ENCODE assay signal across 29 cellular contexts in the genomic region with DNA sequence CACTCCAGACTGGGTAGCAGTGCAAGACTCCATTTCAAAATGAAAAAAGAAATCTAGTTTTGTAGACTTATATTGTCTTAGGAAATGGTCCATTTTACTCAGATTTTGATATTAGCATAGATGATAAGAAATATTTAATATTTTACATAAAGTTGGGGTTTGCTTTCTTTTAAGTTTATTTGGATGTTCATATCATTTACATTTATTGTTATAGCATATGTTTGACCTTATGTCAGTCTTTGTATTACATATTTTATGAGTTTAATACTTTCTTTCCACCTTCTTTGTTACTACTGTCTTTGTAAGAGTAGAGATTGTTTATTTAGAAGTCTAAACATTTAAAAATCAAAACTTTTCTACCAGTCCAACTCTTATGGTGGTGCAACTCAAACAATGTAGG.
"Had no signal": no experiment of that assay in that cellular context is flagged by ENCODE, and none has a peak within 500 bp of the region (broad histone marks: within the 10 kb centered on the region; RNA-seq: fewer than 3 reads in every experiment).

No MANE protein-coding gene starts in this region.

- DNase-seq: stimulated activated CD4-positive, alpha-beta T cell treated with anti-CD3 and anti-CD28 coated beads, Interleukin-2, amount 100 ng/mL, for 48 hours; stimulated activated CD4-positive, alpha-beta T cell treated with anti-CD3 and anti-CD28 coated beads, Interleukin-4, amount 100 ng/mL, for 1 hour; stimulated activated CD4-positive, alpha-beta T cell treated with anti-CD3 and anti-CD28 coated beads, Interleukin-4, amount 100 ng/mL, for 24 hours; stimulated activated CD4-positive, alpha-beta T cell treated with anti-CD3 and anti-CD28 coated beads, Interleukin-4, amount 100 ng/mL, for 4 hours; stimulated activated CD8-positive, alpha-beta memory T cell treated with anti-CD3 and anti-CD28 coated beads, Interleukin-4, amount 100 ng/mL, for 48 hours; stimulated activated naive B cell treated with anti-CD40 and anti-IgM and Interleukin-4, amounts not matched to agents 10 μg/mL and 1 μg/mL and 100 μg/mL, for 72 hours; stimulated activated naive CD4-positive, alpha-beta T cell; stimulated activated naive CD4-positive, alpha-beta T cell treated with Interleukin-2 at 50 U/mL for 16 hours; stimulated activated naive CD8-positive, alpha-beta T cell treated with anti-CD3 and anti-CD28 coated beads, Interleukin-15, amount 100 ng/mL, for 72 hours; stimulated activated naive CD8-positive, alpha-beta T cell treated with anti-CD3 and anti-CD28 coated beads, Interleukin-15, Interleukin-2, amounts not matched to agents 100 U/mL and 50 U/mL, for 24 hours; stomach; substantia nigra; testis; thyroid gland; tibial artery; transverse colon; trophoblast cell; upper lobe of left lung; upper lobe of right lung; uterus had no signal

- H3K4me1 ChIP-seq: stomach, suprapubic skin, testis, thyroid gland, tibial artery, tibial nerve, transverse colon, upper lobe of left lung, upper lobe of right lung, uterus, vagina had no signal

- FAIRE-seq: urothelium cell line had no signal

- H3K36me3 ChIP-seq: stomach, suprapubic skin, thoracic aorta, thyroid gland, tibial artery, tibial nerve, transverse colon, upper lobe of left lung, upper lobe of right lung, uterus, vagina had no signal

- H3K27ac ChIP-seq: stomach, suprapubic skin, testis, thoracic aorta, thyroid gland, tibial artery, tibial nerve, transverse colon, upper lobe of left lung, upper lobe of right lung, uterus, vagina had no signal

- ATAC-seq: stimulated activated effector memory CD8-positive, alpha-beta T cell treated with anti-CD3 and anti-CD28 coated beads, Interleukin-12 subunit alpha, Interleukin-12 subunit beta, amount 100 ng/mL, for 72 hours; stimulated activated memory B cell treated with anti-CD40 and anti-IgM and Interleukin-4, amounts not matched to agents 10 μg/mL and 1 μg/mL and 100 μg/mL, for 72 hours; stimulated activated naive B cell treated with anti-CD40 and anti-IgM and Interleukin-4, amounts not matched to agents 10 μg/mL and 1 μg/mL and 100 μg/mL, for 72 hours; stimulated activated naive CD8-positive, alpha-beta T cell treated with anti-CD3 and anti-CD28 coated beads, Interleukin-15, amount 100 ng/mL, for 72 hours; stimulated activated naive CD8-positive, alpha-beta T cell treated with anti-CD3 and anti-CD28 coated beads, Interleukin-15, Interleukin-2, amounts not matched to agents 100 U/mL and 50 U/mL, for 24 hours; upper lobe of right lung had no signal

- H3K9me3 ChIP-seq: stomach, suprapubic skin, testis, thoracic aorta, thyroid gland, tibial artery, tibial nerve, transverse colon, upper lobe of left lung, upper lobe of right lung, uterus, vagina had no signal

- H3K4me1 Mint-ChIP-seq: stimulated activated effector memory CD8-positive, alpha-beta T cell treated with anti-CD3 and anti-CD28 coated beads, Interleukin-12 subunit alpha, Interleukin-12 subunit beta, amount 100 ng/mL, for 72 hours; stimulated activated memory B cell treated with anti-CD40 and anti-IgM and Interleukin-4, amounts not matched to agents 10 μg/mL and 1 μg/mL and 100 μg/mL, for 72 hours; stimulated activated naive B cell treated with anti-CD40 and anti-IgM and Interleukin-4, amounts not matched to agents 10 μg/mL and 1 μg/mL and 100 μg/mL, for 72 hours; stimulated activated naive CD8-positive, alpha-beta T cell treated with anti-CD3 and anti-CD28 coated beads, Interleukin-15, amount 100 ng/mL, for 72 hours had no signal

- H3K9me3 Mint-ChIP-seq: stimulated activated naive CD8-positive, alpha-beta T cell treated with anti-CD3 and anti-CD28 coated beads, Interleukin-15, Interleukin-2, amounts not matched to agents 100 ng/mL and 50 ng/mL, for 24 hours; type B pancreatic cell had no signal

- H3K27me3 ChIP-seq: stomach, suprapubic skin, testis, thyroid gland, tibial artery, tibial nerve, transverse colon, upper lobe of left lung, upper lobe of right lung, uterus, vagina had no signal

- H3K36me3 Mint-ChIP-seq: stimulated activated effector memory CD8-positive, alpha-beta T cell treated with anti-CD3 and anti-CD28 coated beads, Interleukin-12 subunit alpha, Interleukin-12 subunit beta, amount 100 ng/mL, for 72 hours; stimulated activated memory B cell treated with anti-CD40 and anti-IgM and Interleukin-4, amounts not matched to agents 10 μg/mL and 1 μg/mL and 100 μg/mL, for 72 hours; stimulated activated naive B cell treated with anti-CD40 and anti-IgM and Interleukin-4, amounts not matched to agents 10 μg/mL and 1 μg/mL and 100 μg/mL, for 72 hours; type B pancreatic cell had no signal

- H3K4me3 Mint-ChIP-seq: stimulated activated effector memory CD8-positive, alpha-beta T cell treated with anti-CD3 and anti-CD28 coated beads, Interleukin-12 subunit alpha, Interleukin-12 subunit beta, amount 100 ng/mL, for 72 hours; stimulated activated memory B cell treated with anti-CD40 and anti-IgM and Interleukin-4, amounts not matched to agents 10 μg/mL and 1 μg/mL and 100 μg/mL, for 72 hours; stimulated activated naive B cell treated with anti-CD40 and anti-IgM and Interleukin-4, amounts not matched to agents 10 μg/mL and 1 μg/mL and 100 μg/mL, for 72 hours; stimulated activated naive CD8-positive, alpha-beta T cell treated with anti-CD3 and anti-CD28 coated beads, Interleukin-15, amount 100 ng/mL, for 72 hours; stimulated activated naive CD8-positive, alpha-beta T cell treated with anti-CD3 and anti-CD28 coated beads, Interleukin-15, Interleukin-2, amounts not matched to agents 100 ng/mL and 50 ng/mL, for 24 hours; type B pancreatic cell had no signal

- H3K27me3 Mint-ChIP-seq: type B pancreatic cell had no signal

- H3K27ac Mint-ChIP-seq: stimulated activated effector memory CD8-positive, alpha-beta T cell treated with anti-CD3 and anti-CD28 coated beads, Interleukin-12 subunit alpha, Interleukin-12 subunit beta, amount 100 ng/mL, for 72 hours; stimulated activated memory B cell treated with anti-CD40 and anti-IgM and Interleukin-4, amounts not matched to agents 10 μg/mL and 1 μg/mL and 100 μg/mL, for 72 hours; stimulated activated naive B cell treated with anti-CD40 and anti-IgM and Interleukin-4, amounts not matched to agents 10 μg/mL and 1 μg/mL and 100 μg/mL, for 72 hours; stimulated activated naive CD8-positive, alpha-beta T cell treated with anti-CD3 and anti-CD28 coated beads, Interleukin-15, amount 100 ng/mL, for 72 hours; stimulated activated naive CD8-positive, alpha-beta T cell treated with anti-CD3 and anti-CD28 coated beads, Interleukin-15, Interleukin-2, amounts not matched to agents 100 ng/mL and 50 ng/mL, for 24 hours; type B pancreatic cell had no signal

- H3K4me3 ChIP-seq: stomach, suprapubic skin, testis, thoracic aorta, thyroid gland, tibial artery, tibial nerve, transverse colon, upper lobe of left lung, upper lobe of right lung, uterus, vagina had no signal
